In the genomic region with DNA sequence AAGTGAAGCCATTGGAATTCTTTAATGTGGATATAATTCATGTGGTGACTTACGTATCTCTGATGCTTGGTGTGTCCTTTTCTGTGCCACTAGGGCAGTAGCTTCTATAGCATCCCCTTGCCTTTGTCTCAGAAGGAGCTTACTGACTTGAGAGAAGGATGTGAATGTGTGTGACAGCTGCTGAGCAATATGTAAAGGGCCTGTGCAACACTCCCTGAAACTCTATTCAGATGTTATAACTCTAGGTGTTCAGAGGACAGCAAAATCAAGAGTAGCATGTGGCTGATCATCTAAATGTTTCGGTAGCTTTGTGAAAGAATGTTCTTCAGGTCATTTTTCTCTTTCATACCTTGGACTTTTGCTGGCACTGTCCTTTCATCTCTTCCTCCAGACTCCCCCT, we compare ENCODE assay signal across 18 cellular contexts.
"Had no signal": no experiment of that assay in that cellular context is flagged by ENCODE, and none has a peak within 500 bp of the region (broad histone marks: within the 10 kb centered on the region; RNA-seq: fewer than 3 reads in every experiment).

No MANE protein-coding gene starts in this region.

- H3K4me3 ChIP-seq: body of pancreas, psoas muscle, spleen had no signal

- DNase-seq: activated CD4-positive, CD25-positive, alpha-beta regulatory T cell; activated effector memory CD4-positive, alpha-beta T cell treated with Interleukin-2 at 50 U/mL for 16 hours; activated T-cell treated with anti-CD3 and anti-CD28 coated beads, Interleukin-2, amount 50 U/mL, for 1 hour; amniotic stem cell; body of pancreas; central memory CD4-positive, alpha-beta T cell; cortex of kidney; effector CD8-positive, alpha-beta T cell; nephron progenitor cell; psoas muscle; spleen; stimulated activated CD4-positive, alpha-beta T cell treated with anti-CD3 and anti-CD28 coated beads, Interleukin-1b, Interleukin-23, amount 100 ng/mL, for 48 hours; stimulated activated naive B cell treated with anti-CD40 and anti-IgM and Interleukin-4, amounts not matched to agents 10 μg/mL and 1 μg/mL and 100 μg/mL, for 72 hours; substantia nigra; trophoblast cell had no signal

- H3K27me3 ChIP-seq: body of pancreas, spleen had no signal

- H3K27ac ChIP-seq: body of pancreas, psoas muscle, spleen had no signal

- H3K4me1 ChIP-seq: body of pancreas, spleen had no signal

- FAIRE-seq: frontal cortex, TTC549 had no signal

- ATAC-seq: body of pancreas; sciatic nerve; stimulated activated naive B cell treated with anti-CD40 and anti-IgM and Interleukin-4, amounts not matched to agents 10 μg/mL and 1 μg/mL and 100 μg/mL, for 72 hours had no signal

- H3K9me3 ChIP-seq: body of pancreas, psoas muscle had no signal
